14 cellular contexts compared by ENCODE assay signal in the genomic region with DNA sequence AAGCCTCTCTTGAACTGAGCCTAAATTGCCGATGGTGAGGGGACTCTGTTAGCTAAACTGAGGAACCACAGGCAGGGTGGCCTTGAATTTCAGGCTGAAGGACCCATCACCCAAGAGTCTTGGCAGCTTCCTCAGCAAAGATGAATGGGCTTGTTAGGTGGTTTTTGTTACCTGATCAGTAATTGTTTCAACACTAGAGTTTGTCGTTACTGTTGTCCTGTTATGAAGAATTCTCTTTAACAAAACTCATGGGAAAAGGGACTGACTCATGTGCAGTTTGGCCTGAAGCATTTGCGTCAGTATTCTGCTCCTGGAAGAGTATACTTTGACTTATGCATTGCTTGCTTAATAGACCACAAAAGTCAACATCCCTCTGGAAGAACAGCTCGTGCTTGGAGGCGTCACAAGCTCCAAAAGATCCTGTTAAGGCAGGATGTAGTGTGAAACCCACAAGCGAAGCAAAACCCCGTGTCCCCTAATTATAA.
DNase-seq lines count a peak whose midpoint lies in the region; ATAC-seq and TF ChIP-seq lines count a peak whose summit lies in the region.
"Had no signal": no experiment of that assay in that cellular context is flagged by ENCODE, and none has a peak within 500 bp of the region (broad histone marks: within the 10 kb centered on the region; RNA-seq: fewer than 3 reads in every experiment).

No MANE protein-coding gene starts in this region.

- H3K79me2 ChIP-seq in ACC112 (ENCODE audit: control insufficient read depth, insufficient read depth, low read length, unreplicated experiment) = no peaks in the 10 kb centered on the region
- H3K79me2 ChIP-seq in mammary epithelial cell (ENCODE audit: insufficient read depth, low read length) = no peaks in the 10 kb centered on the region

- H2AFZ ChIP-seq in ACC112 (ENCODE audit: low read length, unreplicated experiment) = peak overlapping the region; percentile 42
- H2AFZ ChIP-seq in mammary epithelial cell (ENCODE audit: low read depth, low read length) = no peak overlapping the region

- H3K27me3 ChIP-seq in ACC112 (ENCODE audit: insufficient read depth, low read length) (no peaks in the 10 kb centered on the region), mammary epithelial cell (ENCODE audit: insufficient read depth, low read length) (no peaks in the 10 kb centered on the region)
- H3K27me3 ChIP-seq: BLaER1, neutrophil had no signal

- no peak for TF ChIP-seq CTCF in mammary epithelial cell (conservative IDR thresholded peaks at IDR 0.05 in 1 of 2, IDR thresholded peaks at IDR 0.05 in 1 of 2; ENCODE audit: extremely low read depth in 1 of 2, insufficient read depth in 1 of 2, low read depth in 1 of 2, low read length in 2 of 2)

- intact Hi-C loops in mammary epithelial cell (cut with micrococcal nuclease) = loop anchor here (5.0 kb wide), 2 partner anchors 188 to 298 kb away; no protein-coding TSS in a partner anchor

- no peaks in the 10 kb centered on the region for H4K20me1 ChIP-seq in mammary epithelial cell (ENCODE audit: insufficient read depth, low read length)
- H4K20me1 ChIP-seq: BLaER1 had no signal

- dilution Hi-C loops in mammary epithelial cell (cut with HindIII; ENCODE audit: low sequenced_read_pairs) = no loop called here

- ATAC-seq in left lobe of liver (peak; percentile 76), GM19023 (IDR thresholded peaks at IDR 0.05; ENCODE audit: unreplicated experiment) (no peak)

- peak overlapping the region; percentile 75 for H3K9ac ChIP-seq in mammary epithelial cell (ENCODE audit: insufficient read depth, low read length)
- H3K9ac ChIP-seq: BLaER1 had no signal

- DNase-seq in M059J (ENCODE audit: low read depth) (peak; percentile 99), mammary epithelial cell (peak; percentile 99), left lobe of liver (ENCODE audit: low spot score) (no peak), NCI-H1930 (lab: John Stamatoyannopoulos, UW) (no peak), pons (ENCODE audit: low spot score) (no peak)
- DNase-seq in stimulated activated CD4-positive, alpha-beta T cell treated with anti-CD3 and anti-CD28 coated beads, Interleukin-2, amount 100 ng/mL, for 24 hours = no peak
- DNase-seq: activated CD4-positive, alpha-beta T cell treated with anti-CD3 and anti-CD28 coated beads for 48 hours; activated naive CD4-positive, alpha-beta T cell treated with anti-CD3 and anti-CD28 coated beads, Interleukin-2, amount 50 U/mL, for 16 hours; SHP77 treated with DMSO at 0.1 percent for 48 hours had no signal

- H3K36me3 ChIP-seq in ACC112 (ENCODE audit: insufficient read depth, low read length) = 0 out of 2 replicates have a peak, but pooled peaks cover 3% of the 10 kb centered on the region
- no peaks in the 10 kb centered on the region for H3K36me3 ChIP-seq in mammary epithelial cell (ENCODE audit: insufficient read depth, low read length)
- H3K36me3 ChIP-seq: BLaER1, neutrophil, thoracic aorta had no signal

- CTCF ChIA-PET in mammary epithelial cell (lab: Charles Lee; ENCODE audit: low non-redundant PET) = no interaction called here

- no peaks in the 10 kb centered on the region for H3K9me3 ChIP-seq in mammary epithelial cell (replicated peaks; ENCODE audit: insufficient read depth, low read length)
- H3K9me3 ChIP-seq: BLaER1, neutrophil, thoracic aorta had no signal

- H3K27ac ChIP-seq in ACC112 (ENCODE audit: low read depth, low read length) = peak overlapping the region; percentile 99
- peak overlapping the region; percentile 84 for H3K27ac ChIP-seq in mammary epithelial cell (ENCODE audit: insufficient read depth, low read depth, low read length)
- H3K27ac ChIP-seq: BLaER1, neutrophil, thoracic aorta had no signal

- peak overlapping the region; percentile 65 for H3K4me2 ChIP-seq in mammary epithelial cell (ENCODE audit: insufficient read depth, low read depth, low read length)
- H3K4me2 ChIP-seq: BLaER1 had no signal

- H3K4me3 ChIP-seq in ACC112 (ENCODE audit: low read depth, low read length) (peak overlapping the region; percentile 32; the same call in 1 of the 2 replicates), mammary epithelial cell (replicated peaks in 1 of 3; ENCODE audit: insufficient read depth in 1 of 3, low read depth in 2 of 3, low read length in 3 of 3) (no peak overlapping the region)
- H3K4me3 ChIP-seq: BLaER1, thoracic aorta had no signal

- H3K4me1 ChIP-seq in ACC112 (ENCODE audit: control insufficient read depth, insufficient read depth, low read length, unreplicated experiment) (peaks cover 26% of the 10 kb centered on the region), mammary epithelial cell (ENCODE audit: insufficient read depth, low read length) (peaks cover 28% of the 10 kb centered on the region)
- H3K4me1 ChIP-seq: BLaER1 had no signal

- 8% methylated on average over 7 of the region's 7 CpGs for WGBS in mammary epithelial cell (ENCODE audit: low coverage, missing lambda C conversion rate)

- in situ Hi-C loops in mammary epithelial cell (cut with MboI; ENCODE audit: low sequenced_read_pairs in 2 of 2) = no loop called here

- BruUV-seq in mammary epithelial cell (replicated peaks; lab: Mats Ljungman, UMichigan) = no TSS peak

Comparison
In these comparisons a context has a peak if more than half of its experiments do, and no peak if none do; other contexts are left out.
1. DNase-seq: peak in M059J (single experiment) and mammary epithelial cell (single experiment); none in left lobe of liver (single experiment), NCI-H1930 (0 of 2), pons (single experiment) and stimulated activated CD4-positive, alpha-beta T cell treated with anti-CD3 and anti-CD28 coated beads, Interleukin-2, amount 100 ng/mL, for 24 hours (0 of 2).